18 cellular contexts compared by ENCODE assay signal in the genomic region with DNA sequence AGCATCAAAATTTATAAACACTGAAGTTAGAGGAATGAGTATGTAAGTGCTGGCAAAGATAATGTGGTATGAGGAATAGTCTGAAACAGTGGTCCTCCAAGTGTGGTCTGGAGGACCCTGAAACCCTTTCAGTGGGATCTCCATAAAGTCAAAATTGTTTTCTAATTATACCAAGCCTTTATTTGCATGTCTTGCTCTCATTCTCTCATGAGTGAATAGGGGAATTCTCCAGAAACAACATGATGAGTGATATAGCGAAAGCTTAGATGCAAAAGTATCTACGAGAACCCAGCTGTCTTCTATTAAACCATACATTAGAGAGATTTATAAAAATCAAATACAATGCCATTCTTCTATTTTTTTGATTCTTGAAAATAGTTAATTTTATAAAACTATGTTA.
A peak's percentile ranks its signal among the peaks of the same experiment; 100 is the strongest.
DNase-seq lines count a peak whose midpoint lies in the region; ATAC-seq and TF ChIP-seq lines count a peak whose summit lies in the region.
"Had no signal": no experiment of that assay in that cellular context is flagged by ENCODE, and none has a peak within 500 bp of the region (broad histone marks: within the 10 kb centered on the region; RNA-seq: fewer than 3 reads in every experiment).

No MANE protein-coding gene starts in this region.

- H3K36me3 Mint-ChIP-seq in activated CD4-positive, alpha-beta memory T cell treated with anti-CD3 and anti-CD28 coated beads for 36 hours, result no peaks in the 10 kb centered on the region
- H3K36me3 Mint-ChIP-seq: stimulated activated effector memory CD8-positive, alpha-beta T cell treated with anti-CD3 and anti-CD28 coated beads, Interleukin-12 subunit alpha, Interleukin-12 subunit beta, amount 100 ng/mL, for 72 hours had no signal

- H3K4me3 Mint-ChIP-seq in activated CD4-positive, alpha-beta memory T cell treated with anti-CD3 and anti-CD28 coated beads for 36 hours, result no peak overlapping the region
- H3K4me3 Mint-ChIP-seq: activated B cell treated with CpG ODN at 0.5 μM for 24 hours; GM23338; IgD-negative memory B cell; stimulated activated effector memory CD8-positive, alpha-beta T cell treated with anti-CD3 and anti-CD28 coated beads, Interleukin-12 subunit alpha, Interleukin-12 subunit beta, amount 100 ng/mL, for 72 hours had no signal

- no peak overlapping the region for H3K27ac ChIP-seq in WERI-Rb-1
- H3K27ac ChIP-seq: prostate gland had no signal

- H3K27me3 Mint-ChIP-seq in activated CD4-positive, alpha-beta memory T cell treated with anti-CD3 and anti-CD28 coated beads for 36 hours, result peaks cover 23% of the 10 kb centered on the region

- no peaks in the 10 kb centered on the region for H3K9me3 ChIP-seq in WERI-Rb-1 (ENCODE audit: severe bottlenecking)
- H3K9me3 ChIP-seq: BE2C, mucosa of descending colon, prostate gland had no signal

- H3K36me3 ChIP-seq in WERI-Rb-1, result no peaks in the 10 kb centered on the region
- H3K36me3 ChIP-seq: BE2C, prostate gland had no signal

- POLR2A ChIA-PET in activated CD4-positive, alpha-beta memory T cell treated with anti-CD3 and anti-CD28 coated beads for 36 hours (lab: Charles Lee), result interaction anchor here (0.5 kb wide), 1 partner anchor 259 kb away, joined by 3 read pairs; no protein-coding TSS in a partner anchor

- ATAC-seq in GM18520 (IDR thresholded peaks at IDR 0.05; ENCODE audit: unreplicated experiment) (peak; percentile 60), GM21390 (IDR thresholded peaks at IDR 0.05; ENCODE audit: unreplicated experiment) (peak; percentile 57), HG02970 (IDR thresholded peaks at IDR 0.05; ENCODE audit: low FRiP score, unreplicated experiment) (peak; percentile 40), HG03521 (IDR thresholded peaks at IDR 0.05; ENCODE audit: unreplicated experiment) (peak; percentile 49)
- ATAC-seq: GM23338; mucosa of descending colon; stimulated activated effector memory CD8-positive, alpha-beta T cell treated with anti-CD3 and anti-CD28 coated beads, Interleukin-12 subunit alpha, Interleukin-12 subunit beta, amount 100 ng/mL, for 72 hours had no signal

- no peak overlapping the region for H3K27ac Mint-ChIP-seq in activated CD4-positive, alpha-beta memory T cell treated with anti-CD3 and anti-CD28 coated beads for 36 hours
- H3K27ac Mint-ChIP-seq: activated B cell treated with CpG ODN at 0.5 μM for 24 hours; GM23338; IgD-negative memory B cell; stimulated activated effector memory CD8-positive, alpha-beta T cell treated with anti-CD3 and anti-CD28 coated beads, Interleukin-12 subunit alpha, Interleukin-12 subunit beta, amount 100 ng/mL, for 72 hours had no signal

- H3K9me3 Mint-ChIP-seq in activated CD4-positive, alpha-beta memory T cell treated with anti-CD3 and anti-CD28 coated beads for 36 hours, result no peaks in the 10 kb centered on the region
- H3K9me3 Mint-ChIP-seq: activated B cell treated with CpG ODN at 0.5 μM for 24 hours; GM23338; IgD-negative memory B cell; stimulated activated effector memory CD8-positive, alpha-beta T cell treated with anti-CD3 and anti-CD28 coated beads, Interleukin-12 subunit alpha, Interleukin-12 subunit beta, amount 100 ng/mL, for 72 hours had no signal

- H3K4me3 ChIP-seq in WERI-Rb-1 (ENCODE audit: low read depth, low read length), result no peak overlapping the region
- H3K4me3 ChIP-seq: GM23338, mucosa of descending colon, prostate gland had no signal

- intact Hi-C loops in activated CD4-positive, alpha-beta memory T cell treated with anti-CD3 and anti-CD28 coated beads for 36 hours (cut with micrococcal nuclease), result loop anchor here (10.0 kb wide), 1 partner anchor 348 kb away; no protein-coding TSS in a partner anchor

- DNase-seq in activated CD4-positive, alpha-beta memory T cell treated with anti-CD3 and anti-CD28 coated beads for 36 hours, result no peak
- DNase-seq in stimulated activated CD4-positive, alpha-beta T cell treated with anti-CD3 and anti-CD28 coated beads, Interleukin-4, amount 100 ng/mL, for 4 hours, result no peak
- DNase-seq in WERI-Rb-1 (no peak), NCI-H187 treated with DMSO at 0.1 percent for 48 hours (lab: John Stamatoyannopoulos, UW) (no peak)
- DNase-seq: activated B cell treated with CpG ODN at 0.5 μM for 24 hours, BE2C, cortex of kidney, EL, mucosa of descending colon, NCI-H1694 treated with DMSO at 0.1 percent for 48 hours had no signal

- H3K27me3 ChIP-seq in WERI-Rb-1 (ENCODE audit: insufficient read depth, low read depth, severe bottlenecking), result no peaks in the 10 kb centered on the region
- H3K27me3 ChIP-seq: BE2C had no signal

- TF ChIP-seq CTCF in WERI-Rb-1 (IDR thresholded peaks at IDR 0.05; ENCODE audit: low read depth, low read length), result no peak

- CTCF ChIA-PET in activated CD4-positive, alpha-beta memory T cell treated with anti-CD3 and anti-CD28 coated beads for 36 hours (lab: Charles Lee), result interaction anchor here (1.3 to 10.9 kb wide), 5 partner anchors 8 to 179 kb away, joined by 4 to 151 read pairs (median 7); no protein-coding TSS in a partner anchor

- H3K4me1 Mint-ChIP-seq in activated CD4-positive, alpha-beta memory T cell treated with anti-CD3 and anti-CD28 coated beads for 36 hours (ENCODE audit: low read depth), result peaks cover 3% of the 10 kb centered on the region
